20 cellular contexts compared by ENCODE assay signal in genomic region chr2:11717623-11718022, GRCh38. TPM values are rescaled to one million over a fixed set of nuclear protein-coding genes. Genes with fewer than 3 reads are reported as not detected.
"Had no signal": no experiment of that assay in that cellular context is flagged by ENCODE, and none has a peak within 500 bp of the region (broad histone marks: within the 10 kb centered on the region; RNA-seq: fewer than 3 reads in every experiment).

No MANE protein-coding gene starts in this region.

- H3K4me3 ChIP-seq: MG63 had no signal

- H3K36me3 ChIP-seq: MG63 had no signal

- H3K4me2 ChIP-seq: SK-N-SH had no signal

- H3K9me3 Mint-ChIP-seq: T-cell had no signal

- H3K9me3 ChIP-seq: MG63, SK-N-SH had no signal

- H3K9ac ChIP-seq: SK-N-SH had no signal

- DNase-seq: KG1, MG63, NCI-H1092 treated with DMSO at 0.1 percent for 48 hours, NCI-H1436, NCI-H187, NCI-H2029, NCI-H2171 treated with DMSO at 0.1 percent for 48 hours, NCI-H345, NCI-H446 treated with DMSO at 0.1 percent for 48 hours, NCI-H524, NCI-H526 treated with DMSO at 0.1 percent for 48 hours, NCI-H748 treated with DMSO at 0.1 percent for 48 hours, Right ventricle myocardium superior, RPMI8226, SIG-M5, SK-N-SH, SW 1271, T-cell had no signal

- H3K36me3 Mint-ChIP-seq: T-cell had no signal

- H3K9me2 ChIP-seq: SK-N-SH had no signal

- H3K4me3 Mint-ChIP-seq: T-cell had no signal

- H3K27me3 ChIP-seq: MG63 had no signal

- ATAC-seq: T-cell had no signal

- H3K27ac ChIP-seq: HL-60 had no signal

RNA-seq across cellular contexts. Expression of gene NTSR2, which starts 47.6 kb away (rescaled TPM):
- total RNA-seq: SK-MEL-5, T-cell had no signal
- polyA plus RNA-seq: SK-N-SH had no signal
